Comparison of ENCODE assay signal across 1 cellular context in the genomic region with DNA sequence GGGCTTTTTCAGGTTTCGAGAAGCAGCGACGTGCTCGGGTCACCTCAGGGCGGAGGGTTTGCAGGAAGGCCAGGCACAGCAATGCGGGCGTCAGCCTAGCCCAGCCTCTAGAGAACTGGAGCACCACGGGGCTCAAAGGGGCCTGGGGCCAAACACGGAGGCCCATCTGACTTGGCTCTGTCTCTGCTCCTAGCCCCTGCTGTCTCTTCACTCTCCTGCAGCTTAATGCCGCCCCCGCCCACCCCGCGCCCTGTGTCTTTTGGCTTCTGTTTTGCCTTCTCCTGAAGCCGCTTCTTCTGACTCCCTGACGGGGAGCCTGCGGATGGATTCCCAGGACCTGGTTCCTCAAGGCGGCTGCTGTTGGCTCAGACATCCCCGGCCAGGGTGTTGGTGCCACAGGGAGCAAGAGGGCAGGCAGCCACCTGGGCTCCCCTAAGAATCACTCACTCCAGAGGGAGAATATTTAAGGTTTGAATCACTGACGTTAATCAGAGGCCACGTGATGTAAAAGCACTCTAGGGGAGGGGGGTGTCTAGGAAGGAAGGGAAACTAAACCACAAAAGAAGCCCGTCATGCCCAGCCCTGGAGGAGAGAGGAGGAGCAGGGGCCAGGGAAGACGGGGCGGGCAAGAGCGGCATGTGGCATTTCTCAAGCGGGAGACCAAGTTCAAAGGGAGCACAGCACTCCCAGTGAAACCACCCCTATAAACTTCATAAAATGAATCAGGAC.
TF ChIP-seq lines count a peak whose summit lies in the region.

No MANE protein-coding gene starts in this region.

TF ChIP-seq in K562, 482 proteins besides CTCF, POLR2A, EP300 and RAD21:
- TF ChIP-seq, protein P1, sequence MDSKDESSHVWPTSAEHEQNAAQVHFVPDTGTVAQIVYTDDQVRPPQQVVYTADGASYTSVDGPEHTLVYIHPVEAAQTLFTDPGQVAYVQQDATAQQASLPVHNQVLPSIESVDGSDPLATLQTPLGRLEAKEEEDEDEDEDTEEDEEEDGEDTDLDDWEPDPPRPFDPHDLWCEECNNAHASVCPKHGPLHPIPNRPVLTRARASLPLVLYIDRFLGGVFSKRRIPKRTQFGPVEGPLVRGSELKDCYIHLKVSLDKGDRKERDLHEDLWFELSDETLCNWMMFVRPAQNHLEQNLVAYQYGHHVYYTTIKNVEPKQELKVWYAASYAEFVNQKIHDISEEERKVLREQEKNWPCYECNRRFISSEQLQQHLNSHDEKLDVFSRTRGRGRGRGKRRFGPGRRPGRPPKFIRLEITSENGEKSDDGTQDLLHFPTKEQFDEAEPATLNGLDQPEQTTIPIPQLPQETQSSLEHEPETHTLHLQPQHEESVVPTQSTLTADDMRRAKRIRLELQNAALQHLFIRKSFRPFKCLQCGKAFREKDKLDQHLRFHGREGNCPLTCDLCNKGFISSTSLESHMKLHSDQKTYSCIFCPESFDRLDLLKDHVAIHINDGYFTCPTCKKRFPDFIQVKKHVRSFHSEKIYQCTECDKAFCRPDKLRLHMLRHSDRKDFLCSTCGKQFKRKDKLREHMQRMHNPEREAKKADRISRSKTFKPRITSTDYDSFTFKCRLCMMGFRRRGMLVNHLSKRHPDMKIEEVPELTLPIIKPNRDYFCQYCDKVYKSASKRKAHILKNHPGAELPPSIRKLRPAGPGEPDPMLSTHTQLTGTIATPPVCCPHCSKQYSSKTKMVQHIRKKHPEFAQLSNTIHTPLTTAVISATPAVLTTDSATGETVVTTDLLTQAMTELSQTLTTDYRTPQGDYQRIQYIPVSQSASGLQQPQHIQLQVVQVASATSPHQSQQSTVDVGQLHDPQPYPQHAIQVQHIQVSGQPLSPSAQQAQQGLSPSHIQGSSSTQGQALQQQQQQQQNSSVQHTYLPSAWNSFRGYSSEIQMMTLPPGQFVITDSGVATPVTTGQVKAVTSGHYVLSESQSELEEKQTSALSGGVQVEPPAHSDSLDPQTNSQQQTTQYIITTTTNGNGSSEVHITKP (IDR thresholded peaks at IDR 0.05; ENCODE audit: partially characterized antibody), result peak; percentile 60
- TF ChIP-seq RFX1 (IDR thresholded peaks at IDR 0.05), result no peak
